In the genomic region with DNA sequence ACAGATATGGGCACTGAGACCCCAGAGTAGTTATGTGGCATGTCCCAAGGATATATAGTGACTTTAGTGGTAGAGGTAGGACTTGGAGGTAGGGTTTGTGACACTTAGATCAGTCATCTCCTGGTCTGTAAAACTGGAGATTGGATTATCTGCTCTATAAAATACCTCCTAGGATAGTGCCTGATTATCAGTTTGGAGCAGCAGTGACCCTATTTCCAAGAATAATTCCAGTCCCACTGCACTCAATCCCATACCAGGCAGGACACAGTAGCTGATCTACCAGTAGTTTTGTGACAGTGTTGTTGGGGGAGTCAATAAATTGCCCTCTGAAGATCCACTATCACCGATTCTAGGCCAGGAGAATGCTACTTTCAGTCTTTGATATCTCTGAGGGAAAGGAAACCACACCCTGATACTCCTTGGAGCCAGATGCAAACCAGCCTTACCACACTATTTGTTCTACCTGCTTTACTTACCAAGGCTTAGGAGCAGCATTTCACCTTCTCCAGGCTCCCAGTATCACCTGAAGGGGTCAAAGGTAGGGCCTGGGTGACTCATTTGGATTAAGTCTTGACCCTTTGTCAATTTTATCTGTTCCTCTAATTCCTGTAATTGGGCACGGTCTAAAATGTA, we compare ENCODE assay signal across 2 cellular contexts.
A peak's percentile ranks its signal among the peaks of the same experiment; 100 is the strongest.
TF ChIP-seq lines count a peak whose summit lies in the region.

No MANE protein-coding gene starts in this region.

TF ChIP-seq in HCT116, 20 proteins besides CTCF, POLR2A, EP300 and RAD21:
- no peak for TF ChIP-seq POLR2AphosphoS5 (IDR thresholded peaks at IDR 0.05; ENCODE audit: low read depth, low read length)
- no peak for TF ChIP-seq SRF (IDR thresholded peaks at IDR 0.05; ENCODE audit: low read depth)
- no peak for TF ChIP-seq CBX3 (IDR thresholded peaks at IDR 0.05; ENCODE audit: low read depth)
- TF ChIP-seq EZH2 (IDR thresholded peaks at IDR 0.05): no peak
- no peak for TF ChIP-seq SP1 (IDR thresholded peaks at IDR 0.05; ENCODE audit: low read depth)
- TF ChIP-seq ELF1 (IDR thresholded peaks at IDR 0.05; ENCODE audit: borderline replicate concordance, low read depth): no peak
- no peak for TF ChIP-seq TCF7L2 (IDR thresholded peaks at IDR 0.05; ENCODE audit: borderline replicate concordance, extremely low read depth, insufficient read depth, insufficient read length)
- TF ChIP-seq CEBPB (IDR thresholded peaks at IDR 0.05; ENCODE audit: low read depth): no peak
- TF ChIP-seq ZNF274 (IDR thresholded peaks at IDR 0.05; ENCODE audit: low read depth, low read length): no peak
- no peak for TF ChIP-seq EGR1 (IDR thresholded peaks at IDR 0.05; ENCODE audit: low read depth)
- no peak for TF ChIP-seq FOSL1 (IDR thresholded peaks at IDR 0.05; ENCODE audit: low read depth)
- no peak for TF ChIP-seq ZFX (IDR thresholded peaks at IDR 0.05)
- no peak for TF ChIP-seq ZBTB33 (IDR thresholded peaks at IDR 0.05; ENCODE audit: extremely low read depth, insufficient replicate concordance, low read length)
- TF ChIP-seq JUND (IDR thresholded peaks at IDR 0.05): no peak
- no peak for TF ChIP-seq YY1 (IDR thresholded peaks at IDR 0.05; ENCODE audit: extremely low read depth, insufficient replicate concordance, low read depth, low read length)

TF ChIP-seq in K562, 482 proteins besides CTCF, POLR2A, EP300 and RAD21:
- TF ChIP-seq CCNT2 (IDR thresholded peaks at IDR 0.05; ENCODE audit: borderline replicate concordance, extremely low read depth, insufficient read length, low read depth, low read length): peak; percentile 50
- peak; percentile 32; the same call in 1 of the 2 replicates for TF ChIP-seq NCOR1 (IDR thresholded peaks at IDR 0.05)
- peak; percentile 73 for TF ChIP-seq CBFA2T3 (IDR thresholded peaks at IDR 0.05)
- no peak for TF ChIP-seq ETV6 (IDR thresholded peaks at IDR 0.05; ENCODE audit: borderline replicate concordance in 1 of 2, low read depth in 2 of 2, low read length in 1 of 2)
- no peak for TF ChIP-seq ETV6 (CRISPR knock-in tag; IDR thresholded peaks at IDR 0.05; ENCODE audit: borderline replicate concordance)
- TF ChIP-seq MEIS2 (IDR thresholded peaks at IDR 0.05; ENCODE audit: partially characterized antibody): peak; percentile 16
- peak; percentile 67 for TF ChIP-seq TEAD4 (IDR thresholded peaks at IDR 0.05; ENCODE audit: low read length)
- TF ChIP-seq TEAD4 (CRISPR knock-in tag; IDR thresholded peaks at IDR 0.05; ENCODE audit: borderline replicate concordance): no peak
- TF ChIP-seq ARID1B (IDR thresholded peaks at IDR 0.05): peak; percentile 65
- no peak for TF ChIP-seq TSHZ1 (CRISPR knock-in tag; IDR thresholded peaks at IDR 0.05)
- no peak for TF ChIP-seq PURB (CRISPR knock-in tag; IDR thresholded peaks at IDR 0.05; ENCODE audit: low read depth)
- TF ChIP-seq DPF2 (IDR thresholded peaks at IDR 0.05): peak; percentile 40; the same call in 1 of the 2 replicates
- TF ChIP-seq TCF3 (CRISPR knock-in tag; IDR thresholded peaks at IDR 0.05): peak; percentile 66
- TF ChIP-seq TAL1 (IDR thresholded peaks at IDR 0.05): peak; percentile 54; the same call in 1 of the 2 replicates
- peak; percentile 15; the same call in 1 of the 2 replicates for TF ChIP-seq POLR2AphosphoS5 (IDR thresholded peaks at IDR 0.05; ENCODE audit: control insufficient read depth, insufficient read depth, low read depth, low read length)
- TF ChIP-seq CBFA2T2 (conservative IDR thresholded peaks at IDR 0.05): peak; percentile 46
